ENCODE assay signal across 2 cellular contexts in the genomic region with DNA sequence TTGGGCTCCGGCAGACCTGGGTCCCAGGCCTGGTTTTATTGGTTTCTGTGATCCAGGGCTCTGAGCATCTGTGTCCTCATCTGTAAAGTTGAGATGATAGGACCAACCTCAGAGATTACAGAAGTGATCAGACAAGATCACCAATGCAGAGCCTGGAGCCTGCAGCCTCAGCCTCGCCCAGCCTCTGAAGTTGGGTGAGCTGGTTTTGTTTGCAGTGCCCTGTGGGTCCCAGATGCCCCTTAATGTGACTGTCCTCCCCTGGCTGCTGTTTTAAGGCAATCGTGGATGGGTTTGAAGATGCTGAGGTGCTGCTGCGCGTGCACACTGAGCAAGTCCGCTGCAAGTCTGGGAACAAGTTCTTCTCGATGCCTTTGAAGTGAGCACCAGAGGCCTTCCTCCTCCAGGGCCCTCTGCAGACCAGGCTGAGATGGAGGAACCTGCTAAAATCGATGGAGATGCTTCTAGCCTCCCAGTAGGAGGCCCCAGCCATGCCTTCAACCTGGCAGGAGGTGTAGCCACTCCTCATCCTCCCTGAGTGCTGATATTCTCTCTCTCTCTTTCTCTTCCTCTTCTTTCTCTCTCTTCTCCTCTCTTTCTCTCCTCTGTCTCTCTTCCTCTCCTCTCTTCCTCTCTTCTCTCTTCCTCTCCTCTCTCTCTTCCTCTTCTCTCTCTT.
TF ChIP-seq lines count a peak whose summit lies in the region.

No MANE protein-coding gene starts in this region.

TF ChIP-seq in WTC11, 78 proteins besides CTCF, POLR2A, EP300 and RAD21:
- TF ChIP-seq ZNF396 (CRISPR knock-in tag; IDR thresholded peaks at IDR 0.05; ENCODE audit: borderline replicate concordance) (no peak), IRF2 (CRISPR knock-in tag; IDR thresholded peaks at IDR 0.05; ENCODE audit: borderline replicate concordance, low read depth) (no peak), ZNF138 (CRISPR knock-in tag; conservative IDR thresholded peaks at IDR 0.05) (no peak), FOXJ3 (CRISPR knock-in tag; IDR thresholded peaks at IDR 0.05; ENCODE audit: borderline replicate concordance) (no peak), TCF7 (CRISPR knock-in tag; IDR thresholded peaks at IDR 0.05; ENCODE audit: low read depth) (no peak), CBFB (CRISPR knock-in tag; IDR thresholded peaks at IDR 0.05; ENCODE audit: low read depth) (no peak)
- TF ChIP-seq, protein P1, sequence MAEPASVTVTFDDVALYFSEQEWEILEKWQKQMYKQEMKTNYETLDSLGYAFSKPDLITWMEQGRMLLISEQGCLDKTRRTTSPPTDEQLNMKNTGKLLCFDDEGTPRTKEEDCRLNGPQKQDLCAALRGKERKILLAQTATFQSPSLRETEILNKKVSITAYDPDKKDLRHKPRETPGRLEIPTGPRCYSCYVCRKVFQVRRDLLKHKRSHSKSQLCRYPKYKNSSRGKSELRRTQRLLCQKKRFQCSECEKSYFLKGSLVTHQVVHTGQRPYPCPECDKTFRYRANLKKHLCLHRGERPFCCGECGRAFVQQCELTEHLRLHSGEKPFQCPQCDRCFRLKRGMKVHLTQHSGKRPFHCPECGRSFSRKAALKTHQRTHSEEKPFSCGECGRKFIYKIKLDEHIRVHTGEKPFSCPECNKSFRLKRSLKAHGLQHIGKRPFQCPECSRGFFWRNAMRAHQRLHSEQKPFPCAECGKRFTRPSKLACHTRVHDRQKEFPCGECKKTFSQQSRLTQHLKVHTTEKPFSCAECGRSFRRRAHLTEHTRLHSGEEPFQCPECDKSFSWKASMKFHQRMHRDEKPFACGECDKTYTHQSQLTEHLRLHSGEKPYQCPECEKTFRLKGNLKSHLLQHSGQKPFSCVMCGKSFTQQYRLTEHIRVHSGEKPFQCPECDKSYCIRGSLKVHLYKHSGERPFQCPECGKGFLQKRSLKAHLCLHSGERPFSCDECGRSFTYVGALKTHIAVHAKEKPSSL (CRISPR knock-in tag; conservative IDR thresholded peaks at IDR 0.05), result no peak
- TF ChIP-seq, protein P2, sequence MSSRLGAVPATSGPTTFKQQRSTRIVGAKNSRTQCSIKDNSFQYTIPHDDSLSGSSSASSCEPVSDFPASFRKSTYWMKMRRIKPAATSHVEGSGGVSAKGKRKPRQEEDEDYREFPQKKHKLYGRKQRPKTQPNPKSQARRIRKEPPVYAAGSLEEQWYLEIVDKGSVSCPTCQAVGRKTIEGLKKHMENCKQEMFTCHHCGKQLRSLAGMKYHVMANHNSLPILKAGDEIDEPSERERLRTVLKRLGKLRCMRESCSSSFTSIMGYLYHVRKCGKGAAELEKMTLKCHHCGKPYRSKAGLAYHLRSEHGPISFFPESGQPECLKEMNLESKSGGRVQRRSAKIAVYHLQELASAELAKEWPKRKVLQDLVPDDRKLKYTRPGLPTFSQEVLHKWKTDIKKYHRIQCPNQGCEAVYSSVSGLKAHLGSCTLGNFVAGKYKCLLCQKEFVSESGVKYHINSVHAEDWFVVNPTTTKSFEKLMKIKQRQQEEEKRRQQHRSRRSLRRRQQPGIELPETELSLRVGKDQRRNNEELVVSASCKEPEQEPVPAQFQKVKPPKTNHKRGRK (CRISPR knock-in tag; IDR thresholded peaks at IDR 0.05; ENCODE audit: borderline replicate concordance), result 0 out of 2 replicates have a peak, but pooled peaks have one; percentile 14

TF ChIP-seq in HepG2, 621 proteins besides CTCF, POLR2A, EP300 and RAD21:
- TF ChIP-seq ATAD3A (CRISPR knock-in tag; IDR thresholded peaks at IDR 0.05), result no peak
- TF ChIP-seq ZNF605 (CRISPR knock-in tag; IDR thresholded peaks at IDR 0.05), result no peak
- TF ChIP-seq, protein P3, sequence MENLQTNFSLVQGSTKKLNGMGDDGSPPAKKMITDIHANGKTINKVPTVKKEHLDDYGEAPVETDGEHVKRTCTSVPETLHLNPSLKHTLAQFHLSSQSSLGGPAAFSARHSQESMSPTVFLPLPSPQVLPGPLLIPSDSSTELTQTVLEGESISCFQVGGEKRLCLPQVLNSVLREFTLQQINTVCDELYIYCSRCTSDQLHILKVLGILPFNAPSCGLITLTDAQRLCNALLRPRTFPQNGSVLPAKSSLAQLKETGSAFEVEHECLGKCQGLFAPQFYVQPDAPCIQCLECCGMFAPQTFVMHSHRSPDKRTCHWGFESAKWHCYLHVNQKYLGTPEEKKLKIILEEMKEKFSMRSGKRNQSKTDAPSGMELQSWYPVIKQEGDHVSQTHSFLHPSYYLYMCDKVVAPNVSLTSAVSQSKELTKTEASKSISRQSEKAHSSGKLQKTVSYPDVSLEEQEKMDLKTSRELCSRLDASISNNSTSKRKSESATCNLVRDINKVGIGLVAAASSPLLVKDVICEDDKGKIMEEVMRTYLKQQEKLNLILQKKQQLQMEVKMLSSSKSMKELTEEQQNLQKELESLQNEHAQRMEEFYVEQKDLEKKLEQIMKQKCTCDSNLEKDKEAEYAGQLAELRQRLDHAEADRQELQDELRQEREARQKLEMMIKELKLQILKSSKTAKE (CRISPR knock-in tag; IDR thresholded peaks at IDR 0.05; ENCODE audit: borderline replicate concordance), result no peak
- no peak for TF ChIP-seq ZNF235 (CRISPR knock-in tag; IDR thresholded peaks at IDR 0.05; ENCODE audit: borderline replicate concordance)
- no peak for TF ChIP-seq KMT2A (CRISPR knock-in tag; IDR thresholded peaks at IDR 0.05)
- TF ChIP-seq, protein P4, sequence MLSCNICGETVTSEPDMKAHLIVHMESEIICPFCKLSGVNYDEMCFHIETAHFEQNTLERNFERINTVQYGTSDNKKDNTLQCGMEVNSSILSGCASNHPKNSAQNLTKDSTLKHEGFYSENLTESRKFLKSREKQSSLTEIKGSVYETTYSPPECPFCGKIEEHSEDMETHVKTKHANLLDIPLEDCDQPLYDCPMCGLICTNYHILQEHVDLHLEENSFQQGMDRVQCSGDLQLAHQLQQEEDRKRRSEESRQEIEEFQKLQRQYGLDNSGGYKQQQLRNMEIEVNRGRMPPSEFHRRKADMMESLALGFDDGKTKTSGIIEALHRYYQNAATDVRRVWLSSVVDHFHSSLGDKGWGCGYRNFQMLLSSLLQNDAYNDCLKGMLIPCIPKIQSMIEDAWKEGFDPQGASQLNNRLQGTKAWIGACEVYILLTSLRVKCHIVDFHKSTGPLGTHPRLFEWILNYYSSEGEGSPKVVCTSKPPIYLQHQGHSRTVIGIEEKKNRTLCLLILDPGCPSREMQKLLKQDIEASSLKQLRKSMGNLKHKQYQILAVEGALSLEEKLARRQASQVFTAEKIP (CRISPR knock-in tag; IDR thresholded peaks at IDR 0.05; ENCODE audit: borderline replicate concordance), result no peak
TF ChIP-seq in HepG2: peak in this region for 0.
